In the genomic region with DNA sequence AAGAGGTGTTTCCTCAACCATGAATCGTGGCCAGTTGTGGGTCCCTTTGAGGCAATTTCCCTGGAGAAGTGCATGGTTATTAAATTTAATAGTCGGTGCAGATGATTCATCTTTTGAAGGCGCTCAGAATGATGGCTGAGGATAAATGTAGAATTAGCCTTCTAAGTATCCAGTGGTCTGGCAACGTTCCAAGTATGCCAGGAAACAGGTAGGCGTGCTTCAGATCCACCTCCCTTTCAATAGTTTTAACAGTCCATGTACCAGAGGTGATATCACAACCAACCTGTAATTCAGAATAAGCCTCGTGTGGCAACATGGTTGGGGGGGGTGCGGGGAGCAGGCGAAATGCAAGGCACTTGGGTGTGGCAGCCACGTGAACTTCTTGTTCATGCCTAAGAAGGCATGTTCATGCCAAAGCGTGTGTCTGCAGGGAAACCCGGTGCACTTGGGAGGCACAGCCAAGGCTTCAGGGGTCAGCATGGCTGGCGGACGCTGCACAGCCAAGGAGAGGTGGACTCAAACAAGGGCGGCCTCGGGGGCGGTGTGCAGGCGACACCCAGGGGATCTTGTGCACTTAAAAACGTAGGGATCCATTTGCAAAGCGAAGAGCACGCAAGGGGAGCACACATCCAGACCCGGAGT, we compare ENCODE assay signal across 8 cellular contexts. TPM values are rescaled to one million over a fixed set of nuclear protein-coding genes. Genes with fewer than 3 reads are reported as not detected.
DNase-seq lines count a peak whose midpoint lies in the region; ATAC-seq and TF ChIP-seq lines count a peak whose summit lies in the region.

No MANE protein-coding gene starts in this region.

- peak overlapping the region; percentile 31 for H3K4me3 Mint-ChIP-seq in progenitor cell of endocrine pancreas (ENCODE audit: low read depth)

- H2AFZ ChIP-seq in mammary epithelial cell (ENCODE audit: low read depth, low read length): peak overlapping the region; percentile 71

- H3K36me3 ChIP-seq in mammary epithelial cell (ENCODE audit: insufficient read depth, low read length): no peaks in the 10 kb centered on the region

- peaks cover 61% of the 10 kb centered on the region for H3K27me3 Mint-ChIP-seq in progenitor cell of endocrine pancreas

- H4K20me1 ChIP-seq in mammary epithelial cell (ENCODE audit: insufficient read depth, low read length): no peaks in the 10 kb centered on the region

- ATAC-seq in HG03280 (IDR thresholded peaks at IDR 0.05; ENCODE audit: unreplicated experiment) (no peak), GM19351 (IDR thresholded peaks at IDR 0.05; ENCODE audit: unreplicated experiment) (no peak), HG02571 (IDR thresholded peaks at IDR 0.05; ENCODE audit: unreplicated experiment) (no peak)

- dilution Hi-C loops in mammary epithelial cell (cut with HindIII; ENCODE audit: low sequenced_read_pairs): no loop called here

- peaks cover 3% of the 10 kb centered on the region for H3K4me1 Mint-ChIP-seq in progenitor cell of endocrine pancreas (ENCODE audit: low read depth)

- in situ Hi-C loops in mammary epithelial cell (cut with MboI; ENCODE audit: low sequenced_read_pairs in 2 of 2): no loop called here

- H3K4me1 ChIP-seq in mammary epithelial cell (ENCODE audit: insufficient read depth, low read length): peaks cover 25% of the 10 kb centered on the region

- intact Hi-C loops in mammary epithelial cell (cut with micrococcal nuclease): loop anchor here (1.0 to 10.0 kb wide), 3 partner anchors 46 to 641 kb away; no protein-coding TSS in a partner anchor

- WGBS in mammary epithelial cell (ENCODE audit: low coverage, missing lambda C conversion rate): 0% methylated on average over 13 of the region's 21 CpGs

- H3K27me3 ChIP-seq in mammary epithelial cell (ENCODE audit: insufficient read depth, low read length): peaks cover 23% of the 10 kb centered on the region

- peak overlapping the region; percentile 82 for H3K4me2 ChIP-seq in mammary epithelial cell (ENCODE audit: insufficient read depth, low read depth, low read length)

- H3K4me3 ChIP-seq in mammary epithelial cell (replicated peaks in 1 of 3; ENCODE audit: insufficient read depth in 1 of 3, low read depth in 2 of 3, low read length in 3 of 3): peak overlapping the region in 2 of 3 experiments; percentile 20 to 25

- BruUV-seq in mammary epithelial cell (replicated peaks; lab: Mats Ljungman, UMichigan): no TSS peak

- H3K79me2 ChIP-seq in mammary epithelial cell (ENCODE audit: insufficient read depth, low read length): no peaks in the 10 kb centered on the region

- no peak for TF ChIP-seq CTCF in mammary epithelial cell (conservative IDR thresholded peaks at IDR 0.05 in 1 of 2, IDR thresholded peaks at IDR 0.05 in 1 of 2; ENCODE audit: extremely low read depth in 1 of 2, insufficient read depth in 1 of 2, low read depth in 1 of 2, low read length in 2 of 2)
- no peak for TF ChIP-seq CTCF in progenitor cell of endocrine pancreas (IDR thresholded peaks at IDR 0.05; ENCODE audit: unreplicated experiment)

- no peak overlapping the region for H3K9ac ChIP-seq in mammary epithelial cell (ENCODE audit: insufficient read depth, low read length)

- no peaks in the 10 kb centered on the region for H3K36me3 Mint-ChIP-seq in progenitor cell of endocrine pancreas (ENCODE audit: insufficient read depth)

- no peaks in the 10 kb centered on the region for H3K9me3 Mint-ChIP-seq in progenitor cell of endocrine pancreas (ENCODE audit: low read depth)

- no peak overlapping the region for H3K27ac ChIP-seq in mammary epithelial cell (ENCODE audit: insufficient read depth, low read depth, low read length)

- H3K9me3 ChIP-seq in mammary epithelial cell (replicated peaks; ENCODE audit: insufficient read depth, low read length): no peaks in the 10 kb centered on the region

- DNase-seq in HT-29 (ENCODE audit: low spot score): peak; percentile 99
- peak; percentile 97 for DNase-seq in NCI-H2227 treated with DMSO at 0.1 percent for 48 hours (lab: John Stamatoyannopoulos, UW)
- DNase-seq in mammary epithelial cell: peak; percentile 95
- DNase-seq in progenitor cell of endocrine pancreas (ENCODE audit: low spot score, unreplicated experiment): no peak
- DNase-seq in NAMALWA (ENCODE audit: low spot score): no peak

- CTCF ChIA-PET in mammary epithelial cell (lab: Charles Lee; ENCODE audit: low non-redundant PET): no interaction called here

- no peak overlapping the region for H3K27ac Mint-ChIP-seq in progenitor cell of endocrine pancreas

RNA-seq across cellular contexts. Expression of a gene that starts 5.2 kb away (rescaled TPM):
- 5.8 and 7.5 TPM in 2 replicates for total RNA-seq in HT-29 (2014; rRNA removed; shearing (Covaris generic))
- total RNA-seq in mammary epithelial cell (under 1 TPM in 1 of 2 donors, not detected in 1; 0.14 TPM), progenitor cell of endocrine pancreas (23.9 and 28.3 TPM in 2 replicates)
- polyA plus RNA-seq in mammary epithelial cell: 0.02 TPM
- polyA minus RNA-seq in mammary epithelial cell: not detected

Comparison
In these comparisons a context has a peak if more than half of its experiments do, and no peak if none do; other contexts are left out.
1. DNase-seq: peak in HT-29 (single experiment), NCI-H2227 treated with DMSO at 0.1 percent for 48 hours (single experiment) and mammary epithelial cell (single experiment); none in progenitor cell of endocrine pancreas (single experiment) and NAMALWA (single experiment).